Comparison of ENCODE assay signal across 18 cellular contexts in genomic region chr1:200310824-200311223, GRCh38.
DNase-seq lines count a peak whose midpoint lies in the region; TF ChIP-seq lines count a peak whose summit lies in the region.
"Had no signal": no experiment of that assay in that cellular context is flagged by ENCODE, and none has a peak within 500 bp of the region (broad histone marks: within the 10 kb centered on the region; RNA-seq: fewer than 3 reads in every experiment).

No MANE protein-coding gene starts in this region.

- WGBS in GM23248 (ENCODE audit: low coverage in 1 of 2, low lambda C conversion rate in 2 of 2, missing lambda C conversion rate in 2 of 2), 2 experiments: 79 to 82% methylated on average over 2 of the region's 2 CpGs

- in situ Hi-C loops in GM23248 (cut with MboI): no loop called here

- no peaks in the 10 kb centered on the region for H3K9me3 ChIP-seq in GM23248 (ENCODE audit: low read depth)
- no peaks in the 10 kb centered on the region for H3K9me3 ChIP-seq in OCI-LY3 (ENCODE audit: insufficient read depth, low read length)
- no peaks in the 10 kb centered on the region for H3K9me3 ChIP-seq in neutrophil
- H3K9me3 ChIP-seq: A549, BE2C, Caco-2, HAP-1 had no signal

- no peaks in the 10 kb centered on the region for H3K79me2 ChIP-seq in GM23248 (ENCODE audit: insufficient read depth)
- no peaks in the 10 kb centered on the region for H3K79me2 ChIP-seq in OCI-LY3 (ENCODE audit: low read length)

- H3K9ac ChIP-seq in GM23248 (no peak overlapping the region), OCI-LY3 (ENCODE audit: low read length) (no peak overlapping the region)

- H3K9me2 ChIP-seq in GM23248 (ENCODE audit: insufficient read depth): no peaks in the 10 kb centered on the region

- no peak overlapping the region for H3K4me2 ChIP-seq in GM23248 (ENCODE audit: unreplicated experiment)
- peak overlapping the region; percentile 11 for H3K4me2 ChIP-seq in OCI-LY3 (ENCODE audit: low read length)
- H3K4me2 ChIP-seq: A549 had no signal

- H2AFZ ChIP-seq in GM23248 (no peak overlapping the region), OCI-LY3 (ENCODE audit: low read depth, low read length) (no peak overlapping the region)

- TF ChIP-seq CTCF in OCI-LY3 (IDR thresholded peaks at IDR 0.05; ENCODE audit: low read depth, low read length) (no peak), neutrophil (IDR thresholded peaks at IDR 0.05) (no peak)

- peaks cover 39% of the 10 kb centered on the region for H3K4me1 ChIP-seq in GM23248 (ENCODE audit: insufficient read depth)
- peaks cover 55% of the 10 kb centered on the region for H3K4me1 ChIP-seq in OCI-LY3 (ENCODE audit: low read length)
- H3K4me1 ChIP-seq in neutrophil (ENCODE audit: control insufficient read depth in 1 of 2, insufficient read depth in 1 of 2, low read depth in 1 of 2, low read length in 1 of 2): peaks cover 49 to 58% of the 10 kb centered on the region in 2 experiments
- H3K4me1 ChIP-seq: BE2C, HAP-1 had no signal

- H3K4me3 ChIP-seq in GM23248 (no peak overlapping the region), OCI-LY3 (ENCODE audit: low read length) (no peak overlapping the region), neutrophil (ENCODE audit: low read depth in 1 of 2, low read length in 1 of 2) (peak overlapping the region in 1 of 2 experiments; percentile 8)
- H3K4me3 ChIP-seq: A549, GM12878, HAP-1 had no signal

- H3K27ac ChIP-seq in GM23248 (0 out of 2 replicates have a peak overlapping the region, but pooled peaks have one; percentile 25), OCI-LY3 (ENCODE audit: low read length) (peak overlapping the region; percentile 3; the same call in 1 of the 2 replicates), neutrophil (peak overlapping the region; percentile 77)
- H3K27ac ChIP-seq: C4-2B had no signal

- H3K27me3 ChIP-seq in GM23248 (replicated peaks; ENCODE audit: insufficient read depth) (no peaks in the 10 kb centered on the region), OCI-LY3 (ENCODE audit: low read depth, low read length) (0 out of 2 replicates have a peak, but pooled peaks cover 6% of the 10 kb centered on the region), neutrophil (no peaks in the 10 kb centered on the region)

- H3K36me3 ChIP-seq in GM23248 (ENCODE audit: low read depth) (no peaks in the 10 kb centered on the region), OCI-LY3 (replicated peaks; ENCODE audit: low read depth, low read length) (no peaks in the 10 kb centered on the region), neutrophil (no peaks in the 10 kb centered on the region)
- H3K36me3 ChIP-seq: BE2C, HAP-1 had no signal

- H4K20me1 ChIP-seq in GM23248 (ENCODE audit: insufficient read depth) (no peaks in the 10 kb centered on the region), OCI-LY3 (ENCODE audit: insufficient read depth, low read length) (no peaks in the 10 kb centered on the region)

- peaks cover 55% of the 10 kb centered on the region for H3F3A ChIP-seq in GM23248 (ENCODE audit: insufficient read depth)

- DNase-seq in CD1c-positive myeloid dendritic cell (ENCODE audit: extremely low spot score) (peak; percentile 55), GM23248 (no peak), kidney glomerular epithelial cell (lab: John Stamatoyannopoulos, UW) (no peak), DMS153 (lab: John Stamatoyannopoulos, UW) (no peak), DMS 273 (lab: John Stamatoyannopoulos, UW; ENCODE audit: unreplicated experiment) (no peak)
- DNase-seq in activated CD4-positive, CD25-positive, alpha-beta regulatory T cell (lab: John Stamatoyannopoulos, UW): no peak
- DNase-seq: BE2C; Caco-2; CD8-positive, alpha-beta memory T cell; DMS79; GOT3; KG1 had no signal

Comparison
In these comparisons a context has a peak if more than half of its experiments do, and no peak if none do; other contexts are left out.
1. H3K27ac ChIP-seq: peak in every context shown above with its lines; median percentile 77 in neutrophil; 25 in GM23248; 3 in OCI-LY3.